ENCODE assay signal across 19 cellular contexts in genomic region chr5:172695431-172696054, GRCh38. TPM values are rescaled to one million over a fixed set of nuclear protein-coding genes. Genes with fewer than 3 reads are reported as not detected.
A peak's percentile ranks its signal among the peaks of the same experiment; 100 is the strongest.
DNase-seq lines count a peak whose midpoint lies in the region; ATAC-seq, FAIRE-seq and TF ChIP-seq lines count a peak whose summit lies in the region.
"Had no signal": no experiment of that assay in that cellular context is flagged by ENCODE, and none has a peak within 500 bp of the region (broad histone marks: within the 10 kb centered on the region; RNA-seq: fewer than 3 reads in every experiment).

No MANE protein-coding gene starts in this region.

- intact Hi-C loops in breast epithelium (cut with DNase I; ENCODE audit: low total_unique reads): loop anchor here (2.0 to 10.0 kb wide), 2 partner anchors 217 to 591 kb away; no protein-coding TSS in a partner anchor
- intact Hi-C loops in MCF 10A (cut with micrococcal nuclease): loop anchor here (2.0 kb wide), 1 partner anchor 783 kb away; no protein-coding TSS in a partner anchor
- intact Hi-C loops in kidney (cut with DNase I): loop anchor here (5.0 kb wide), 1 partner anchor 213 kb away; no protein-coding TSS in a partner anchor
- intact Hi-C loops in sciatic nerve (cut with DNase I): loop anchor here (2.0 kb wide), 2 partner anchors 53 to 217 kb away; no protein-coding TSS in a partner anchor
- intact Hi-C loops in aorta (cut with DNase I): loop anchor here (2.0 kb wide), 1 partner anchor 29 kb away; no protein-coding TSS in a partner anchor

- BruUV-seq in MCF 10A (replicated peaks; lab: Mats Ljungman, UMichigan): no TSS peak

- no peaks in the 10 kb centered on the region for H3K9me3 ChIP-seq in breast epithelium
- no peaks in the 10 kb centered on the region for H3K9me3 ChIP-seq in kidney (ENCODE audit: control insufficient read depth in 1 of 2, low read length in 2 of 2)
- H3K9me3 ChIP-seq in aorta (ENCODE audit: control insufficient read depth, low read length): no peaks in the 10 kb centered on the region
- H3K9me3 ChIP-seq: Peyer's patch had no signal

- H3K36me3 Mint-ChIP-seq in MCF 10A (ENCODE audit: insufficient read depth, unreplicated experiment): peaks cover 4% of the 10 kb centered on the region
- H3K36me3 Mint-ChIP-seq: activated naive CD4-positive, alpha-beta T cell treated with anti-CD3 and anti-CD28 coated beads, Interleukin-2, amount 50 U/mL, for 24 hours had no signal

- H3K27me3 ChIP-seq in breast epithelium: no peaks in the 10 kb centered on the region
- H3K27me3 ChIP-seq in aorta (ENCODE audit: control insufficient read depth in 1 of 2, insufficient read depth in 2 of 2, low read length in 1 of 2): no peaks in the 10 kb centered on the region
- H3K27me3 ChIP-seq: Peyer's patch had no signal

- H3K4me1 Mint-ChIP-seq in MCF 10A (ENCODE audit: insufficient read depth, unreplicated experiment): peaks cover 9% of the 10 kb centered on the region

- H3K9me3 Mint-ChIP-seq in MCF 10A (ENCODE audit: unreplicated experiment): no peaks in the 10 kb centered on the region
- H3K9me3 Mint-ChIP-seq: activated naive CD4-positive, alpha-beta T cell treated with anti-CD3 and anti-CD28 coated beads, Interleukin-2, amount 50 U/mL, for 24 hours; endodermal cell; HFFc6 had no signal

- no peaks in the 10 kb centered on the region for H3K4me1 ChIP-seq in breast epithelium
- peaks cover 7 to 19% of the 10 kb centered on the region in 2 donors for H3K4me1 ChIP-seq in kidney (ENCODE audit: control insufficient read depth in 1 of 2, insufficient read depth in 1 of 2, low read depth in 1 of 2, low read length in 2 of 2)
- no peaks in the 10 kb centered on the region for H3K4me1 ChIP-seq in aorta (ENCODE audit: control insufficient read depth in 1 of 2, insufficient read depth in 2 of 2, low read length in 2 of 2)

- no peak for DNase-seq in breast epithelium (ENCODE audit: low spot score in 2 of 2)
- DNase-seq in MCF 10A (ENCODE audit: unreplicated experiment): no peak
- DNase-seq in kidney: peak; percentile 68
- no peak for DNase-seq in sciatic nerve (ENCODE audit: low spot score)
- DNase-seq in aorta: peak in 1 of 2 donors; percentile 72
- no peak for DNase-seq in stimulated activated CD4-positive, alpha-beta T cell treated with anti-CD3 and anti-CD28 coated beads, Interleukin-4, amount 100 ng/mL, for 24 hours
- no peak for DNase-seq in AG20443 (ENCODE audit: low spot score)
- DNase-seq in omental fat pad (ENCODE audit: low spot score): no peak
- DNase-seq: activated CD8-positive, alpha-beta memory T cell treated with anti-CD3 and anti-CD28 coated beads, Interleukin-2, amount 50 U/mL, for 48 hours; endodermal cell; HFFc6; islet precursor cell; Kasumi-1; NCI-H1694; NCI-H510A; Peyer's patch had no signal

- H3K4me3 Mint-ChIP-seq in MCF 10A (ENCODE audit: unreplicated experiment): no peak overlapping the region
- H3K4me3 Mint-ChIP-seq: activated naive CD4-positive, alpha-beta T cell treated with anti-CD3 and anti-CD28 coated beads, Interleukin-2, amount 50 U/mL, for 24 hours; endodermal cell; HFFc6 had no signal

- no peak for FAIRE-seq in kidney (lab: Jason Lieb, UNC)

- H3K9ac ChIP-seq in kidney (ENCODE audit: low read length in 2 of 2): peak overlapping the region in 1 of 2 donors; percentile 26

- H3K4me3 ChIP-seq in breast epithelium: no peak overlapping the region
- H3K4me3 ChIP-seq in kidney (ENCODE audit: low read length in 2 of 2): no peak overlapping the region
- H3K4me3 ChIP-seq in aorta (ENCODE audit: low read length in 2 of 2): no peak overlapping the region
- H3K4me3 ChIP-seq: Peyer's patch had no signal

- no peak overlapping the region for H3K27ac Mint-ChIP-seq in MCF 10A (ENCODE audit: low read depth, unreplicated experiment)
- H3K27ac Mint-ChIP-seq: activated naive CD4-positive, alpha-beta T cell treated with anti-CD3 and anti-CD28 coated beads, Interleukin-2, amount 50 U/mL, for 24 hours; endodermal cell; HFFc6 had no signal

- 10 to 15% methylated on average over 12 of the region's 12 CpGs for WGBS in aorta, 2 donors

- H3K27ac ChIP-seq in breast epithelium (peak overlapping the region; percentile 75 to 85), kidney (ENCODE audit: low read depth in 2 of 2, low read length in 2 of 2) (no peak overlapping the region), aorta (ENCODE audit: low read depth in 1 of 2, low read length in 2 of 2) (peak overlapping the region in 1 of 2 donors; percentile 34)
- H3K27ac ChIP-seq: 22Rv1 had no signal

- H3K36me3 ChIP-seq in breast epithelium: no peaks in the 10 kb centered on the region
- no peaks in the 10 kb centered on the region for H3K36me3 ChIP-seq in kidney (ENCODE audit: control insufficient read depth in 1 of 2, insufficient read depth in 2 of 2, low read length in 2 of 2)
- H3K36me3 ChIP-seq in aorta (ENCODE audit: control insufficient read depth in 1 of 2, insufficient read depth in 2 of 2, low read length in 1 of 2): no peaks in the 10 kb centered on the region
- H3K36me3 ChIP-seq: Peyer's patch had no signal

- CTCF ChIA-PET in MCF 10A (lab: Yijun Ruan, JAX): interaction anchor here (0.7 to 17.0 kb wide), 16 partner anchors 8 to 414 kb away, joined by 3 to 452 read pairs (median 5); partner anchors contain the start of gene NEURL1B

- TF ChIP-seq CTCF in breast epithelium (IDR thresholded peaks at IDR 0.05) (no peak), MCF 10A (IDR thresholded peaks at IDR 0.05; ENCODE audit: unreplicated experiment) (no peak), kidney (IDR thresholded peaks at IDR 0.05; ENCODE audit: borderline replicate concordance, extremely low read depth, insufficient read depth) (no peak), omental fat pad (IDR thresholded peaks at IDR 0.05) (no peak)

- peak; percentile 38 for ATAC-seq in sciatic nerve
- ATAC-seq in aorta (ENCODE audit: low FRiP score): peak; percentile 16
- no peak for ATAC-seq in omental fat pad (ENCODE audit: low FRiP score)
- ATAC-seq: activated CD4-positive, CD25-positive, alpha-beta regulatory T cell treated with anti-CD3 and anti-CD28 coated beads, Interleukin-2, amount 50 U/mL, for 24 hours had no signal

- peaks cover under 1% of the 10 kb centered on the region for H3K27me3 Mint-ChIP-seq in MCF 10A (ENCODE audit: insufficient read depth, unreplicated experiment)
- H3K27me3 Mint-ChIP-seq: activated naive CD4-positive, alpha-beta T cell treated with anti-CD3 and anti-CD28 coated beads, Interleukin-2, amount 50 U/mL, for 24 hours had no signal

- POLR2A ChIA-PET in MCF 10A (lab: Yijun Ruan, JAX): interaction anchor here (1.1 kb wide), 1 partner anchor 161 kb away, joined by 3 read pairs; no protein-coding TSS in a partner anchor

- TF ChIP-seq POLR2A in breast epithelium (IDR thresholded peaks at IDR 0.05): no peak

RNA-seq across cellular contexts. Expression of gene NEURL1B, which starts 54.5 kb away (rescaled TPM):
- total RNA-seq in breast epithelium: 10 to 100 TPM in 1 of 3 donors, 1 to 10 TPM in 2; 6.3 to 17.0 (median 9.9) TPM
- 4.8 and 7.6 TPM in 2 replicates for total RNA-seq in MCF 10A (2022)
- 42.6 TPM for total RNA-seq in kidney
- polyA plus RNA-seq in kidney (ENCODE audit: insufficient read depth, low read depth, low replicate concordance): 5.4 TPM
- total RNA-seq in sciatic nerve: 53.7 TPM
- 10 to 100 TPM; 46.1 to 65.8 TPM for total RNA-seq in aorta
- polyA plus RNA-seq in aorta: 1 to 10 TPM; 1.9 to 3.5 TPM
- total RNA-seq in omental fat pad: 10 to 100 TPM; 10.3 to 86.5 (median 17.8) TPM

Comparison
In these comparisons a context has a peak if more than half of its experiments do, and no peak if none do; other contexts are left out.
1. H3K27ac ChIP-seq: peak in breast epithelium (2 of 2); none in kidney (0 of 2).